Comparison of ENCODE assay signal across 4 cellular contexts in genomic region chr12:54161481-54162437, GRCh38.
A peak's percentile ranks its signal among the peaks of the same experiment; 100 is the strongest.
TF ChIP-seq lines count a peak whose summit lies in the region.

No MANE protein-coding gene starts in this region.

TF ChIP-seq in A549, 52 proteins besides CTCF, POLR2A, EP300 and RAD21:
- TF ChIP-seq MAFK (IDR thresholded peaks at IDR 0.05; ENCODE audit: partially characterized antibody): peak; percentile 42
- TF ChIP-seq RARB (CRISPR knock-in tag; IDR thresholded peaks at IDR 0.05): no peak

TF ChIP-seq in HEK293T, 16 proteins besides CTCF, POLR2A, EP300 and RAD21:
- 0 out of 2 replicates have a peak, but pooled peaks have one; percentile 8 for TF ChIP-seq PKNOX1 (IDR thresholded peaks at IDR 0.05)
- TF ChIP-seq BHLHE40 (IDR thresholded peaks at IDR 0.05; ENCODE audit: borderline replicate concordance): no peak
- no peak for TF ChIP-seq FOXA1 (IDR thresholded peaks at IDR 0.05)
- TF ChIP-seq L3MBTL2 (conservative IDR thresholded peaks at IDR 0.05): 0 out of 2 replicates have a peak, but pooled peaks have one; percentile 6
TF ChIP-seq in HEK293T: peak in this region for 2.

TF ChIP-seq in H1, 55 proteins besides CTCF, POLR2A, EP300 and RAD21:
- TF ChIP-seq KDM1A (IDR thresholded peaks at IDR 0.05; ENCODE audit: borderline replicate concordance, low read length): no peak
- no peak for TF ChIP-seq NANOG (IDR thresholded peaks at IDR 0.05; ENCODE audit: insufficient read depth, low read depth, low read length, poor library complexity, severe bottlenecking)
- no peak for TF ChIP-seq TCF12 (IDR thresholded peaks at IDR 0.05; ENCODE audit: low read depth, low read length)

TF ChIP-seq in GM23338, 12 proteins besides CTCF, POLR2A, EP300 and RAD21:
- TF ChIP-seq CREB1 (CRISPR knock-in tag; IDR thresholded peaks at IDR 0.05; ENCODE audit: low read depth) (no peak), STAT1 (IDR thresholded peaks at IDR 0.05; ENCODE audit: unreplicated experiment) (no peak), EZH2 (IDR thresholded peaks at IDR 0.05; ENCODE audit: low read depth, unreplicated experiment) (no peak), ZNF331 (CRISPR knock-in tag; IDR thresholded peaks at IDR 0.05; ENCODE audit: low read depth) (no peak), REST (IDR thresholded peaks at IDR 0.05; ENCODE audit: unreplicated experiment) (no peak), POLR2AphosphoS5 (IDR thresholded peaks at IDR 0.05; ENCODE audit: low read depth) (no peak), ETS1 (IDR thresholded peaks at IDR 0.05) (no peak), ZNF114 (CRISPR knock-in tag; IDR thresholded peaks at IDR 0.05) (no peak), EZH2phosphoT487 (IDR thresholded peaks at IDR 0.05; ENCODE audit: unreplicated experiment) (no peak), NANOG (IDR thresholded peaks at IDR 0.05; ENCODE audit: borderline replicate concordance) (no peak), JUNB (IDR thresholded peaks at IDR 0.05; ENCODE audit: unreplicated experiment) (no peak), ZNF462 (CRISPR knock-in tag; IDR thresholded peaks at IDR 0.05) (no peak)
